Comparison of ENCODE assay signal across 18 cellular contexts in genomic region chr2:719734-720133, GRCh38. TPM values are rescaled to one million over a fixed set of nuclear protein-coding genes. Genes with fewer than 3 reads are reported as not detected.
DNase-seq lines count a peak whose midpoint lies in the region; ATAC-seq, FAIRE-seq and TF ChIP-seq lines count a peak whose summit lies in the region.
"Had no signal": no experiment of that assay in that cellular context is flagged by ENCODE, and none has a peak within 500 bp of the region (broad histone marks: within the 10 kb centered on the region; RNA-seq: fewer than 3 reads in every experiment).

No MANE protein-coding gene starts in this region.

- no peak overlapping the region for H3K27ac ChIP-seq in BLaER1 treated with 17β-estradiol and CSF1 and Interleukin-3, amounts not matched to agents 10 nM and 100 nM
- no peak overlapping the region for H3K27ac ChIP-seq in K562 (ENCODE audit: extremely low read depth, low read depth, low read length)
- H3K27ac ChIP-seq: HL-60 had no signal

- H3K9me3 ChIP-seq in BLaER1 treated with 17β-estradiol and CSF1 and Interleukin-3, amounts not matched to agents 10 nM and 100 nM (replicated peaks in 1 of 11) = no peaks in the 10 kb centered on the region
- no peaks in the 10 kb centered on the region for H3K9me3 ChIP-seq in K562 (replicated peaks; ENCODE audit: control insufficient read depth, insufficient read depth, low read depth, low read length)
- H3K9me3 ChIP-seq: HAP-1 had no signal

- TF ChIP-seq POLR2A in K562 (conservative IDR thresholded peaks at IDR 0.05) = no peak

- BruUV-seq in K562 (replicated peaks; lab: Mats Ljungman, UMichigan) = no TSS peak

- peaks cover 0 to 18% (median 13%) of the 10 kb centered on the region in 10 experiments; a peak in 17 of 20 replicates for H3K4me1 ChIP-seq in BLaER1 treated with 17β-estradiol and CSF1 and Interleukin-3, amounts not matched to agents 10 nM and 100 nM
- no peaks in the 10 kb centered on the region for H3K4me1 ChIP-seq in K562 (replicated peaks in 1 of 2; ENCODE audit: control insufficient read depth in 2 of 2, insufficient read depth in 2 of 2, low read length in 2 of 2)
- H3K4me1 ChIP-seq: HAP-1 had no signal

- no peak for TF ChIP-seq CTCF in K562 (IDR thresholded peaks at IDR 0.05 in 2 of 3, conservative IDR thresholded peaks at IDR 0.05 in 1 of 3; ENCODE audit: insufficient read depth in 2 of 3, low read depth in 1 of 3, low read length in 3 of 3)

- no peak for TF ChIP-seq RAD21 in K562 (CRISPR knock-in tag; conservative IDR thresholded peaks at IDR 0.05 in 1 of 2, IDR thresholded peaks at IDR 0.05 in 1 of 2)

- intact Hi-C loops in K562 (cut with micrococcal nuclease) = loop anchor here (5.0 to 10.0 kb wide), 2 partner anchors 105 to 178 kb away; no protein-coding TSS in a partner anchor

- in situ Hi-C loops in K562 (cut with MboI) = loop anchor here (25.0 kb wide), 1 partner anchor 818 kb away; no protein-coding TSS in a partner anchor
- in situ Hi-C loops in ACHN (cut with HindIII; ENCODE audit: low pct_ligation_motif_present, low pct_unique_long_range_greater_than_20kb, low sequenced_read_pairs) = no loop called here

- no peak for TF ChIP-seq EP300 in K562 (IDR thresholded peaks at IDR 0.05; ENCODE audit: low read length)

- CTCF ChIA-PET in K562 (lab: Yijun Ruan, JAX; ENCODE audit: low intra/inter-chr PET ratio) = no interaction called here

- no peak overlapping the region for H2AFZ ChIP-seq in K562 (ENCODE audit: low read depth, low read length)

- no peaks in the 10 kb centered on the region for H3K9me1 ChIP-seq in K562 (ENCODE audit: control insufficient read depth, insufficient read depth, low read length)

- H3K79me2 ChIP-seq in K562 (ENCODE audit: control insufficient read depth, insufficient read depth, low read length) = no peaks in the 10 kb centered on the region

- no peak overlapping the region for H3K9ac ChIP-seq in BLaER1 treated with 17β-estradiol and CSF1 and Interleukin-3, amounts not matched to agents 10 nM and 100 nM
- H3K9ac ChIP-seq in K562 (ENCODE audit: insufficient read depth in 1 of 2, low read depth in 2 of 2, low read length in 2 of 2) = no peak overlapping the region

- DNase-seq in NCI-H748 (lab: John Stamatoyannopoulos, UW; ENCODE audit: unreplicated experiment) = peak; percentile 70
- no peak for DNase-seq in NCI-H748 treated with DMSO at 0.1 percent for 48 hours (lab: John Stamatoyannopoulos, UW)
- no peak for DNase-seq in K562 (ENCODE audit: extremely low read depth in 1 of 4, low spot score in 3 of 4)
- no peak for DNase-seq in urothelium cell line (ENCODE audit: low spot score)
- DNase-seq in ACHN = no peak
- DNase-seq: AML-193; CD8-positive, alpha-beta T cell; DMS 273 treated with DMSO at 0.1 percent for 48 hours; DMS53; DND-41; EL; IMR-90; KBM-7 had no signal

- H3K36me3 ChIP-seq in BLaER1 treated with 17β-estradiol and CSF1 and Interleukin-3, amounts not matched to agents 10 nM and 100 nM = no peaks in the 10 kb centered on the region
- H3K36me3 ChIP-seq in K562 (ENCODE audit: control insufficient read depth, insufficient read depth, low read length) = no peaks in the 10 kb centered on the region
- H3K36me3 ChIP-seq: HAP-1 had no signal

- POLR2A ChIA-PET in K562 (lab: Yijun Ruan, JAX) = interaction anchor here (1.1 kb wide), 1 partner anchor 12 kb away, joined by 3 read pairs; no protein-coding TSS in a partner anchor

- FAIRE-seq in K562 (lab: Jason Lieb, UNC) = no peak
- FAIRE-seq in urothelium cell line (lab: Jason Lieb, UNC) = no peak
- FAIRE-seq: A204.1, GM12878 had no signal

- H4K20me1 ChIP-seq in BLaER1 treated with 17β-estradiol and CSF1 and Interleukin-3, amounts not matched to agents 10 nM and 100 nM = 0 out of 22 replicates have a peak, but pooled peaks cover 0 to 3% (median 0%) of the 10 kb centered on the region in 11 experiments
- no peaks in the 10 kb centered on the region for H4K20me1 ChIP-seq in K562 (replicated peaks; ENCODE audit: control insufficient read depth, insufficient read depth, low read length)

- 2% methylated on average over 9 of the region's 9 CpGs for WGBS in K562 (ENCODE audit: insufficient coverage, low coverage, missing lambda C conversion rate)

- no peak overlapping the region for H3K4me3 ChIP-seq in BLaER1 treated with 17β-estradiol and CSF1 and Interleukin-3, amounts not matched to agents 10 nM and 100 nM
- no peak overlapping the region for H3K4me3 ChIP-seq in K562
- H3K4me3 ChIP-seq: GM12878, HAP-1 had no signal

- H3K4me2 ChIP-seq in BLaER1 treated with 17β-estradiol and CSF1 and Interleukin-3, amounts not matched to agents 10 nM and 100 nM = peak overlapping the region in 6 of 11 experiments; percentile 13 to 54 (median 32); a peak in 7 of 22 replicates
- no peak overlapping the region for H3K4me2 ChIP-seq in K562 (ENCODE audit: insufficient read depth, low read length)

- no peaks in the 10 kb centered on the region; a peak in 1 of 22 replicates for H3K27me3 ChIP-seq in BLaER1 treated with 17β-estradiol and CSF1 and Interleukin-3, amounts not matched to agents 10 nM and 100 nM
- H3K27me3 ChIP-seq in K562 (ENCODE audit: control insufficient read depth in 2 of 2, insufficient read depth in 2 of 2, low read length in 2 of 2) = peaks cover 7 to 41% of the 10 kb centered on the region in 2 experiments; a peak in 4 of 5 replicates

- ATAC-seq in K562 = 0 out of 3 replicates have a peak, but pooled peaks have one; percentile 41
- ATAC-seq: CD8-positive, alpha-beta T cell; GM12878 had no signal

TF ChIP-seq in K562, 482 proteins besides CTCF, POLR2A, EP300 and RAD21:
- TF ChIP-seq RAD51 (IDR thresholded peaks at IDR 0.05; ENCODE audit: borderline replicate concordance, low read depth) = peak; percentile 48
- TF ChIP-seq FOXP4 (CRISPR knock-in tag; IDR thresholded peaks at IDR 0.05; ENCODE audit: borderline replicate concordance) = no peak
- TF ChIP-seq TFE3 (CRISPR knock-in tag; IDR thresholded peaks at IDR 0.05) = peak; percentile 63
TF ChIP-seq in K562: peak in this region for 2.

RNA-seq across cellular contexts. Expression of gene TMEM18, which starts 42.5 kb away (rescaled TPM):
- total RNA-seq in K562 (2011; cell fraction: chromatin; rRNA removed; ENCODE audit: low replicate concordance) = 46.2 and 62.9 TPM in 2 replicates
- total RNA-seq in K562 (2011; cell fraction: nucleolus; rRNA removed) = 25.7 and 27.0 TPM in 2 replicates
- 33.0 and 41.0 TPM in 2 replicates for total RNA-seq in K562 (2011; cell fraction: nucleoplasm; rRNA removed)
- total RNA-seq in K562 (2014; rRNA removed) (12.8 and 12.9 TPM in 2 replicates), K562 (2014; rRNA removed; fragmentation: Illumina TruSeq; extraction: Trizol) (19.6 and 23.4 TPM in 2 replicates), K562 (2015; rRNA removed; fragmentation: Illumina TruSeq; extraction: Trizol) (19.4 and 19.9 TPM in 2 replicates), K562 (2021) (18.4 and 21.3 TPM in 2 replicates)
- polyA plus RNA-seq in K562 (2011; rRNA removed) (21.1 and 28.3 TPM in 2 replicates), K562 (2014; fragmentation: Illumina TruSeq; extraction: Trizol) (19.2 and 21.8 TPM in 2 replicates), K562 (2014; fragmentation: Nextera tagmentation; extraction: Ambion mirVana) (10 to 100 TPM; 54.5 to 55.9 TPM), K562 (2014; rRNA removed) (17.5 and 30.7 TPM in 2 replicates)
- polyA plus RNA-seq in K562 (2011; cell fraction: cytosol; rRNA removed) = 12.3 and 19.7 TPM in 2 replicates
- 36.1 and 37.8 TPM in 2 replicates for polyA plus RNA-seq in K562 (2011; cell fraction: nucleus; rRNA removed)
- 19.3 and 26.1 TPM in 2 replicates for polyA plus RNA-seq in K562 (2012)
- 20.6 and 22.0 TPM in 2 replicates for polyA minus RNA-seq in K562 (2011; rRNA and poly(A)+ RNA removed)
- 6.6 and 9.2 TPM in 2 replicates for polyA minus RNA-seq in K562 (2011; cell fraction: cytosol; rRNA and poly(A)+ RNA removed)
- 12.8 and 15.7 TPM in 2 replicates for polyA minus RNA-seq in K562 (2011; cell fraction: nucleus; rRNA and poly(A)+ RNA removed)
